Comparison of ENCODE assay signal across 8 cellular contexts in genomic region chr15:89017370-89018066, GRCh38.
DNase-seq lines count a peak whose midpoint lies in the region; ATAC-seq, FAIRE-seq and TF ChIP-seq lines count a peak whose summit lies in the region.

No MANE protein-coding gene starts in this region.

- peak overlapping the region; percentile 32 for H3K27ac Mint-ChIP-seq in activated naive CD8-positive, alpha-beta T cell treated with anti-CD3 and anti-CD28 coated beads for 36 hours

- WGBS in pancreas, 2 donors: 3 to 4% methylated on average over 38 of the region's 38 CpGs
- 1 to 4% methylated on average over 27 to 38 of the region's 38 CpGs for WGBS in testis, 2 donors

- intact Hi-C loops in Right ventricle myocardium superior (cut with DNase I): loop anchor here (5.0 kb wide), 1 partner anchor 110 kb away; no protein-coding TSS in a partner anchor
- intact Hi-C loops in pancreas (cut with DNase I): loop anchor here in 2 of 3 donors (5.0 to 10.0 kb wide), 2 partner anchors 113 to 115 kb away; no protein-coding TSS in a partner anchor
- intact Hi-C loops in testis (cut with DNase I; ENCODE audit: low total_unique reads): loop anchor here (10.0 kb wide), 1 partner anchor 113 kb away; no protein-coding TSS in a partner anchor

- no peaks in the 10 kb centered on the region for H3K4me1 ChIP-seq in pancreas
- peaks cover 10% of the 10 kb centered on the region for H3K4me1 ChIP-seq in testis

- POLR2A ChIA-PET in BJ (lab: Charles Lee): no interaction called here

- TF ChIP-seq POLR2A in testis (IDR thresholded peaks at IDR 0.05): no peak

- CTCF ChIA-PET in BJ (lab: Yijun Ruan, JAX): interaction anchor here (0.6 to 5.1 kb wide), 16 partner anchors 7 to 361 kb away, joined by 3 to 63 read pairs (median 3); partner anchors contain the start of gene MFGE8

- H3K27me3 ChIP-seq in BJ (ENCODE audit: control insufficient read depth, insufficient read depth, low read length): no peaks in the 10 kb centered on the region
- H3K27me3 ChIP-seq in MG63: no peaks in the 10 kb centered on the region
- peaks cover 0 to 8% (median 0%) of the 10 kb centered on the region in 4 donors for H3K27me3 ChIP-seq in pancreas
- H3K27me3 ChIP-seq in testis: no peaks in the 10 kb centered on the region

- TF ChIP-seq CTCF in BJ (IDR thresholded peaks at IDR 0.05; ENCODE audit: insufficient read depth, low read depth, low read length) (peak; percentile 94), GM20000 (IDR thresholded peaks at IDR 0.05; ENCODE audit: extremely low read depth, missing control alignments) (peak; percentile 53), pancreas (IDR thresholded peaks at IDR 0.05) (peak; percentile 31 to 73 (median 50)), testis (IDR thresholded peaks at IDR 0.05) (peak; percentile 55 to 85 (median 68))

- H3K9me3 ChIP-seq in MG63: no peaks in the 10 kb centered on the region
- H3K9me3 ChIP-seq in pancreas: no peaks in the 10 kb centered on the region
- no peaks in the 10 kb centered on the region for H3K9me3 ChIP-seq in testis

- H3K36me3 ChIP-seq in BJ (ENCODE audit: control insufficient read depth, insufficient read depth, low read length): no peaks in the 10 kb centered on the region
- H3K36me3 ChIP-seq in MG63: no peaks in the 10 kb centered on the region
- no peaks in the 10 kb centered on the region for H3K36me3 ChIP-seq in pancreas
- H3K36me3 ChIP-seq in testis (ENCODE audit: low read depth, missing control alignments): no peaks in the 10 kb centered on the region

- ATAC-seq in Right ventricle myocardium superior (ENCODE audit: poor library complexity) (peak; percentile 73), pancreas (peak; percentile 63 to 91 (median 82))

- peaks cover 15% of the 10 kb centered on the region for H3K4me1 Mint-ChIP-seq in activated naive CD8-positive, alpha-beta T cell treated with anti-CD3 and anti-CD28 coated beads for 36 hours

- FAIRE-seq in pancreas (lab: Jason Lieb, UNC): no peak

- H3K9me3 Mint-ChIP-seq in activated naive CD8-positive, alpha-beta T cell treated with anti-CD3 and anti-CD28 coated beads for 36 hours: no peaks in the 10 kb centered on the region

- peak overlapping the region; percentile 53 for H3K4me3 Mint-ChIP-seq in activated naive CD8-positive, alpha-beta T cell treated with anti-CD3 and anti-CD28 coated beads for 36 hours

- no peak overlapping the region for H3K27ac ChIP-seq in pancreas
- H3K27ac ChIP-seq in testis: peak overlapping the region in 1 of 2 donors; percentile 15

- DNase-seq in BJ (ENCODE audit: low read depth): no peak
- DNase-seq in GM20000 (ENCODE audit: low spot score): peak; percentile 75
- peak; percentile 83 for DNase-seq in MG63
- DNase-seq in SKM-1 treated with dmso at 0.1 percent for 144 hours (lab: John Stamatoyannopoulos, UW; ENCODE audit: unreplicated experiment): peak; percentile 67
- DNase-seq in activated naive CD8-positive, alpha-beta T cell treated with anti-CD3 and anti-CD28 coated beads for 36 hours: peak; percentile 78
- peak; percentile 84 for DNase-seq in Right ventricle myocardium superior
- DNase-seq in pancreas: peak; percentile 44 to 90 (median 66)
- peak; percentile 85 for DNase-seq in testis

- H3K4me3 ChIP-seq in BJ (ENCODE audit: low read depth, low read length) (peak overlapping the region; percentile 7; the same call in 1 of the 2 replicates), MG63 (peak overlapping the region; percentile 23), pancreas (peak overlapping the region in 1 of 4 donors; percentile 10), testis (peak overlapping the region; percentile 16 to 39)

- H3K36me3 Mint-ChIP-seq in activated naive CD8-positive, alpha-beta T cell treated with anti-CD3 and anti-CD28 coated beads for 36 hours: no peaks in the 10 kb centered on the region

- peaks cover 11% of the 10 kb centered on the region for H3K27me3 Mint-ChIP-seq in activated naive CD8-positive, alpha-beta T cell treated with anti-CD3 and anti-CD28 coated beads for 36 hours
